10 cellular contexts compared by ENCODE assay signal in the genomic region with DNA sequence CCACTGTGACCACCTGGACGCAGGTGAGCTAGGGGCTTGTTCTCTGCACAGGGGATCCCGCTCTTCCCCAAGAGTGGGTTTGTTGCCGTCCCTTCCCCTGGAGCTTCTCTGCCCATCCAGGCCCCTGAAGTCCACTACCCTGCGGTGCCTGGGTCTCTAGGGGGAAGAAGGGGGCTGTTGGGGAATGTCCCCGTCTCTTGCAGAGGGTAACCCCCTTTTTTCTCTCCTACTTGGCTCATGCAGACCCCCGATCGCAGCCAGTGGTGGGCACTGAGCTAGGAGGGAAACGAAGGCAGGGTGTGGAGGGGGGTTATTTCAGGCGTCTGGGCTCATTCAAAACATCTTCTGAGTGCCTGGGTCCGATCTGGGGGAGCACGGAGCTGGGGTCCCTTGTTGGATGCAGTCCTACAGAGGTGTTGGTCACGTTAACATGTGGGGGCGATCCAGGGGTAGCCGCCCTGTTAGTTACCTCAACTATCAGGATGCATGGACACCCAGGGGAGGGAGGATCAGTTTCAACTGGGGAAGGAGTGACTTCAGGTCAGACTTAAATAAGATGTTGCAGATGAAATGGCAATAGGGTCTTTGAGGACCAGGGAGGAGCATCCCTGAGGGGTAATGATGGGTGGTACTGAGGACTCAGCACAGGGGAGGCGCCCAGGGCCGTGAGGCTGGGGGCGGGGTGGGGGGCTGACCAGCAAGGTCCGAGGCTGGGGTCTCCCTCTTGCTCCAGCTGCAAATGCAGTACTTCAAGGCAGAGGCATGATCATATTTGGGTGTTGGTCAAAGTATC. TPM values are rescaled to one million over a fixed set of nuclear protein-coding genes. Genes with fewer than 3 reads are reported as not detected.
DNase-seq lines count a peak whose midpoint lies in the region; ATAC-seq and TF ChIP-seq lines count a peak whose summit lies in the region.
"Not testable (repeated sequence)": the region's sequence is repeated elsewhere in the genome, so short reads cannot be mapped to it uniquely, and the experiment has no call there.
"Had no signal": no experiment of that assay in that cellular context is flagged by ENCODE, and none has a peak within 500 bp of the region (broad histone marks: within the 10 kb centered on the region; RNA-seq: fewer than 3 reads in every experiment).

No MANE protein-coding gene starts in this region.

- H3K27ac Mint-ChIP-seq in activated CD8-positive, alpha-beta T cell treated with anti-CD3 and anti-CD28 coated beads for 36 hours: peak overlapping the region; percentile 77
- not testable (repeated sequence) for H3K27ac Mint-ChIP-seq in mesothelial cell of epicardium

- CTCF ChIA-PET in activated CD8-positive, alpha-beta T cell treated with anti-CD3 and anti-CD28 coated beads for 36 hours (lab: Charles Lee): interaction anchor here (1.0 to 1.8 kb wide), 6 partner anchors 8 to 264 kb away, joined by 3 to 5 read pairs (median 4); no protein-coding TSS in a partner anchor

- not testable (repeated sequence) for H3K36me3 Mint-ChIP-seq in activated CD8-positive, alpha-beta T cell treated with anti-CD3 and anti-CD28 coated beads for 36 hours (ENCODE audit: low read depth); mesothelial cell of epicardium

- 39 to 41% methylated on average over 18 of the region's 18 CpGs for WGBS in aorta, 2 donors

- intact Hi-C loops in activated CD8-positive, alpha-beta T cell treated with anti-CD3 and anti-CD28 coated beads for 36 hours (cut with micrococcal nuclease): loop anchor here (2.0 kb wide), 1 partner anchor 43 kb away; a partner anchor contains a TSS
- intact Hi-C loops in breast epithelium (cut with DNase I; ENCODE audit: low total_unique reads); aorta (cut with DNase I): not testable (repeated sequence)
- intact Hi-C loops in gastrocnemius medialis (cut with DNase I; ENCODE audit: low total_unique reads): loop anchor here (5.0 kb wide), 1 partner anchor 41 kb away; a partner anchor contains a TSS

- H3K4me3 ChIP-seq in GM12865 (ENCODE audit: low read depth, low read length) (peak overlapping the region; percentile 87), breast epithelium (peak overlapping the region; percentile 62 to 77 (median 68)), foreskin fibroblast (ENCODE audit: low read depth in 1 of 2, low read length in 2 of 2) (peak overlapping the region; percentile 66 to 74), gastrocnemius medialis (peak overlapping the region; percentile 70 to 85 (median 75)), aorta (ENCODE audit: low read length in 2 of 2) (peak overlapping the region; percentile 49 to 70)

- H3K27me3 ChIP-seq in breast epithelium; gastrocnemius medialis; aorta (ENCODE audit: control insufficient read depth in 1 of 2, insufficient read depth in 2 of 2, low read length in 1 of 2): not testable (repeated sequence)

- ATAC-seq in activated CD8-positive, alpha-beta T cell treated with anti-CD3 and anti-CD28 coated beads for 36 hours: not testable (repeated sequence)
- ATAC-seq in gastrocnemius medialis: peak in 1 of 2 donors; percentile 6
- ATAC-seq in aorta (ENCODE audit: low FRiP score): peak; percentile 46

- DNase-seq in GM12865 (ENCODE audit: low read depth); activated CD8-positive, alpha-beta T cell treated with anti-CD3 and anti-CD28 coated beads for 36 hours; breast epithelium (ENCODE audit: low spot score in 2 of 2); foreskin fibroblast; mesothelial cell of epicardium (ENCODE audit: low spot score in 2 of 2, unreplicated experiment in 2 of 2); gastrocnemius medialis; aorta: not testable (repeated sequence)
- peak; percentile 5 for DNase-seq in NCI-H146 (lab: John Stamatoyannopoulos, UW)

- not testable (repeated sequence) for H3K27me3 Mint-ChIP-seq in activated CD8-positive, alpha-beta T cell treated with anti-CD3 and anti-CD28 coated beads for 36 hours; mesothelial cell of epicardium (ENCODE audit: low read depth)

- not testable (repeated sequence) for TF ChIP-seq POLR2A in breast epithelium (IDR thresholded peaks at IDR 0.05); gastrocnemius medialis (IDR thresholded peaks at IDR 0.05)

- not testable (repeated sequence) for H3K27ac ChIP-seq in breast epithelium; gastrocnemius medialis; aorta (ENCODE audit: low read depth in 1 of 2, low read length in 2 of 2)

- H3K4me3 Mint-ChIP-seq in activated CD8-positive, alpha-beta T cell treated with anti-CD3 and anti-CD28 coated beads for 36 hours: peak overlapping the region; percentile 73
- peak overlapping the region; percentile 85 for H3K4me3 Mint-ChIP-seq in mesothelial cell of epicardium

- not testable (repeated sequence) for H3K36me3 ChIP-seq in breast epithelium; gastrocnemius medialis; aorta (ENCODE audit: control insufficient read depth in 1 of 2, insufficient read depth in 2 of 2, low read length in 1 of 2)

- peaks cover 30% of the 10 kb centered on the region for H3K4me1 Mint-ChIP-seq in activated CD8-positive, alpha-beta T cell treated with anti-CD3 and anti-CD28 coated beads for 36 hours (ENCODE audit: low read depth)
- H3K4me1 Mint-ChIP-seq in mesothelial cell of epicardium: not testable (repeated sequence)

- in situ Hi-C loops in gastrocnemius medialis (cut with MboI; ENCODE audit: low sequenced_read_pairs in 4 of 4): not testable (repeated sequence)

- not testable (repeated sequence) for H3K9me3 Mint-ChIP-seq in activated CD8-positive, alpha-beta T cell treated with anti-CD3 and anti-CD28 coated beads for 36 hours; mesothelial cell of epicardium

- POLR2A ChIA-PET in activated CD8-positive, alpha-beta T cell treated with anti-CD3 and anti-CD28 coated beads for 36 hours (lab: Charles Lee): interaction anchor here (0.8 to 2.4 kb wide), 8 partner anchors 8 to 618 kb away, joined by 3 to 7 read pairs (median 4); a partner anchor contains a TSS

- H3K9me3 ChIP-seq in breast epithelium; gastrocnemius medialis; aorta (ENCODE audit: control insufficient read depth, low read length): not testable (repeated sequence)

- not testable (repeated sequence) for H3K4me1 ChIP-seq in breast epithelium; gastrocnemius medialis; aorta (ENCODE audit: control insufficient read depth in 1 of 2, insufficient read depth in 2 of 2, low read length in 2 of 2)

- not testable (repeated sequence) for TF ChIP-seq CTCF in GM12865 (IDR thresholded peaks at IDR 0.05; ENCODE audit: insufficient read depth, low read depth, low read length, missing control alignments); activated CD8-positive, alpha-beta T cell treated with anti-CD3 and anti-CD28 coated beads for 36 hours (IDR thresholded peaks at IDR 0.05); breast epithelium (IDR thresholded peaks at IDR 0.05); foreskin fibroblast (IDR thresholded peaks at IDR 0.05; ENCODE audit: low read depth, low read length); mesothelial cell of epicardium (IDR thresholded peaks at IDR 0.05; ENCODE audit: unreplicated experiment); gastrocnemius medialis (IDR thresholded peaks at IDR 0.05 in 4 of 5, conservative IDR thresholded peaks at IDR 0.05 in 1 of 5)

RNA-seq across cellular contexts. Expression of a gene that starts 42.2 kb away (rescaled TPM):
- total RNA-seq in activated CD8-positive, alpha-beta T cell treated with anti-CD3 and anti-CD28 coated beads for 36 hours: 10 to 100 TPM; 46.2 to 48.0 TPM
- total RNA-seq in breast epithelium (10 to 100 TPM; 32.8 to 41.6 (median 38.2) TPM), mesothelial cell of epicardium (41.9 to 43.5 TPM (median 42.5 TPM) in 3 replicates), gastrocnemius medialis (10 to 100 TPM; 25.4 to 33.0 (median 26.8) TPM), aorta (10 to 100 TPM; 47.4 to 53.6 TPM)
- 10 to 100 TPM; 10.0 to 18.1 TPM for polyA plus RNA-seq in aorta

RNA-seq across cellular contexts. Expression of a gene that starts 56.9 kb away (rescaled TPM):
- total RNA-seq in activated CD8-positive, alpha-beta T cell treated with anti-CD3 and anti-CD28 coated beads for 36 hours: not detected
- total RNA-seq in breast epithelium (1 to 10 TPM in 1 of 3 donors, not detected in 2; 1.2 TPM), mesothelial cell of epicardium (0.45 to 0.49 TPM in 2 of 3 replicates, not detected in the other), gastrocnemius medialis (not detected), aorta (not detected)
- 1 to 10 TPM in 1 of 2 donors, not detected in 1; 1.0 TPM for polyA plus RNA-seq in aorta
- total RNA-seq: left colon; T-helper 2 cell treated with Interferon-gamma antibody and Interleukin-4, amounts not matched to agents 100 ng/mL and 5 ng/mL, for 36 hours had no signal
